Comparison of ENCODE assay signal across 7 cellular contexts in the genomic region with DNA sequence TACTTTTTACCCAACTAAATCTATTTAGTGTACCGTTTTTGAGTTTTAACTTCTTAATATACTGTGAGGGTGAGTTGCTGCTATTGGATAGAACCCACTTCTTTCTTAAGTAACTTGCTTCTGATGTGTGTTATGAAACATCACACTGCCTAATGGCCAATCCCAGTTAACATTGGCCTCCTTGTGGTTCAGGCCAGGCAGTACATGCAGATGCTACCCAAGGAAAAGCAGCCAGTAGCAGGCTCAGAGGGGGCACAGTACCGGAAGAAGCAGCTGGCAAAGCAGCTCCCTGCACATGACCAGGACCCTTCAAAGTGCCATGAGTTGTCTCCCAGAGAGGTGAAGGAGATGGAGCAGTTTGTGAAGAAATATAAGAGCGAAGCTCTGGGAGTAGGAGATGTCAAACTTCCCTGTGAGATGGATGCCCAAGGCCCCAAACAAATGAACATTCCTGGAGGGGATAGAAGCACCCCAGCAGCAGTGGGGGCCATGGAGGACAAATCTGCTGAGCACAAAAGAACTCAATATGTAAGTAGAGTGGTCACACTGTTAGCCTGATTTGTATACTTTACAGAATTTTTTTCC. TPM values are rescaled to one million over a fixed set of nuclear protein-coding genes. Genes with fewer than 3 reads are reported as not detected.
DNase-seq lines count a peak whose midpoint lies in the region; ATAC-seq and TF ChIP-seq lines count a peak whose summit lies in the region.

No MANE protein-coding gene starts in this region.

- H3K4me1 ChIP-seq in RWPE2 (ENCODE audit: insufficient read depth, poor library complexity, severe bottlenecking), result no peaks in the 10 kb centered on the region
- no peaks in the 10 kb centered on the region for H3K4me1 ChIP-seq in upper lobe of left lung

- ATAC-seq in HG02588 (IDR thresholded peaks at IDR 0.05; ENCODE audit: unreplicated experiment) (peak; percentile 57), RWPE2 (ENCODE audit: low read depth) (peak; percentile 75), upper lobe of left lung (ENCODE audit: low FRiP score in 2 of 2) (peak; percentile 57 to 66)

- 89 to 93% methylated on average over 3 of the region's 3 CpGs for WGBS in upper lobe of left lung, 2 donors

- H3K4me3 Mint-ChIP-seq in glutamatergic neuron (ENCODE audit: unreplicated experiment), result no peak overlapping the region

- H3K27ac ChIP-seq in RWPE2 (ENCODE audit: poor library complexity, severe bottlenecking) (no peak overlapping the region), upper lobe of left lung (no peak overlapping the region)

- TF ChIP-seq POLR2A in upper lobe of left lung (IDR thresholded peaks at IDR 0.05), result no peak

- H3K36me3 Mint-ChIP-seq in glutamatergic neuron (ENCODE audit: unreplicated experiment), result peaks cover 16% of the 10 kb centered on the region

- no peak overlapping the region for H3K27ac Mint-ChIP-seq in glutamatergic neuron (ENCODE audit: unreplicated experiment)

- H3K36me3 ChIP-seq in RWPE2 (ENCODE audit: low read depth) (peaks cover 92% of the 10 kb centered on the region), upper lobe of left lung (peaks cover 0 to 41% (median 11%) of the 10 kb centered on the region in 4 donors)

- H3K27me3 Mint-ChIP-seq in glutamatergic neuron (ENCODE audit: unreplicated experiment), result peaks cover 2% of the 10 kb centered on the region

- H3K27me3 ChIP-seq in RWPE2 (ENCODE audit: insufficient read depth, poor library complexity, severe bottlenecking), result no peaks in the 10 kb centered on the region
- no peaks in the 10 kb centered on the region for H3K27me3 ChIP-seq in upper lobe of left lung

- H3K9me3 Mint-ChIP-seq in glutamatergic neuron (ENCODE audit: unreplicated experiment), result peaks cover 5% of the 10 kb centered on the region

- H3K4me3 ChIP-seq in RWPE2 (ENCODE audit: severe bottlenecking), result no peak overlapping the region
- H3K4me3 ChIP-seq in upper lobe of left lung, result no peak overlapping the region

- no peaks in the 10 kb centered on the region for H3K4me1 Mint-ChIP-seq in glutamatergic neuron (ENCODE audit: low read depth, unreplicated experiment)

- DNase-seq in ELR (ENCODE audit: low read depth), result peak; percentile 62
- no peak for DNase-seq in RWPE2 (ENCODE audit: low spot score)
- peak; percentile 40 for DNase-seq in glutamatergic neuron
- no peak for DNase-seq in upper lobe of left lung
- no peak for DNase-seq in NCI-H345 treated with DMSO at 0.1 percent for 48 hours (lab: John Stamatoyannopoulos, UW; ENCODE audit: unreplicated experiment)
- DNase-seq in NCI-H187 (lab: John Stamatoyannopoulos, UW), result no peak

- TF ChIP-seq EP300 in upper lobe of left lung (IDR thresholded peaks at IDR 0.05), result no peak

- no peaks in the 10 kb centered on the region for H3K9me3 ChIP-seq in RWPE2 (ENCODE audit: severe bottlenecking)
- peaks cover 0 to under 1% (median under 1%) of the 10 kb centered on the region in 4 donors for H3K9me3 ChIP-seq in upper lobe of left lung

- peak; percentile 45 for TF ChIP-seq CTCF in RWPE2 (IDR thresholded peaks at IDR 0.05; ENCODE audit: poor library complexity, severe bottlenecking)
- TF ChIP-seq CTCF in glutamatergic neuron (IDR thresholded peaks at IDR 0.05; ENCODE audit: partially characterized antibody, unreplicated experiment), result peak; percentile 75
- peak in 5 of 6 experiments; percentile 24 to 54 (median 32) for TF ChIP-seq CTCF in upper lobe of left lung (IDR thresholded peaks at IDR 0.05)

RNA-seq across cellular contexts. Expression of gene TES, which starts 39.7 kb away (rescaled TPM):
- total RNA-seq in glutamatergic neuron (ENCODE audit: unreplicated experiment), result 53.5 TPM
- 100 to 1,000 TPM in 2 of 6 donors, 10 to 100 TPM in 4; 58.0 to 159 (median 87.1) TPM for total RNA-seq in upper lobe of left lung

Comparison
In these comparisons a context has a peak if more than half of its experiments do, and no peak if none do; other contexts are left out.
1. DNase-seq: peak in ELR (single experiment) and glutamatergic neuron (single experiment); none in RWPE2 (single experiment), upper lobe of left lung (0 of 2), NCI-H345 treated with DMSO at 0.1 percent for 48 hours (single experiment) and NCI-H187 (0 of 2).
2. Peak in every context shown above with its lines, with median percentiles within 50 percentile points of each other: ATAC-seq and CTCF ChIP-seq.